8 cellular contexts compared by ENCODE assay signal in genomic region chr19:16076958-16077611, GRCh38. TPM values are rescaled to one million over a fixed set of nuclear protein-coding genes. Genes with fewer than 3 reads are reported as not detected.
A peak's percentile ranks its signal among the peaks of the same experiment; 100 is the strongest.
DNase-seq lines count a peak whose midpoint lies in the region; ATAC-seq and TF ChIP-seq lines count a peak whose summit lies in the region.

No MANE protein-coding gene starts in this region.

- no peak for TF ChIP-seq CTCF in NB4 (IDR thresholded peaks at IDR 0.05; ENCODE audit: low read depth, low read length)
- no peak for TF ChIP-seq CTCF in cardiac muscle cell (IDR thresholded peaks at IDR 0.05; ENCODE audit: low read depth, low read length)

- H3K4me3 ChIP-seq in NB4 (ENCODE audit: low read depth, low read length) (peak overlapping the region; percentile 89), cardiac muscle cell (peak overlapping the region; percentile 86)

- no peak for ATAC-seq in GM21723 (IDR thresholded peaks at IDR 0.05; ENCODE audit: unreplicated experiment)
- no peak for ATAC-seq in GM18868 (IDR thresholded peaks at IDR 0.05; ENCODE audit: unreplicated experiment)

- intact Hi-C loops in posterior cingulate gyrus (cut with DNase I): loop anchor here (2.0 kb wide), 1 partner anchor 34 kb away; the partner anchor contains the start of gene RAB8A

- no peaks in the 10 kb centered on the region for H3K9me3 ChIP-seq in cardiac muscle cell (ENCODE audit: low read depth)

- no peak for TF ChIP-seq POLR2A in NB4 (IDR thresholded peaks at IDR 0.05; ENCODE audit: extremely low read depth, insufficient read length)

- H3K4me1 ChIP-seq in cardiac muscle cell (ENCODE audit: low read depth): peaks cover 20% of the 10 kb centered on the region

- no peaks in the 10 kb centered on the region for H3K27me3 ChIP-seq in cardiac muscle cell

- in situ Hi-C loops in G401 (cut with HindIII; ENCODE audit: low sequenced_read_pairs): no loop called here

- peak; percentile 69 for DNase-seq in G401 (ENCODE audit: low spot score)
- DNase-seq in NB4 (ENCODE audit: low read depth): peak; percentile 71
- peak; percentile 35 for DNase-seq in activated naive CD4-positive, alpha-beta T cell treated with anti-CD3 and anti-CD28 coated beads, Interleukin-2, amount 50 U/mL, for 16 hours
- DNase-seq in cardiac muscle cell (ENCODE audit: low read depth in 1 of 2, low spot score in 1 of 2): peak; percentile 55 to 66
- peak in 9 of 10 donors; percentile 44 to 88 (median 56) for DNase-seq in posterior cingulate gyrus
- DNase-seq in NCI-H1048 (lab: John Stamatoyannopoulos, UW): no peak

- H3K27ac ChIP-seq in cardiac muscle cell: peak overlapping the region; percentile 99

- H3K36me3 ChIP-seq in cardiac muscle cell: peaks cover 10% of the 10 kb centered on the region

RNA-seq across cellular contexts. Expression of gene TPM4, which starts 0.8 kb away (rescaled TPM):
- total RNA-seq in G401 (2014; rRNA removed; shearing (Covaris generic)): 367 and 385 TPM in 2 replicates
- 184 and 268 TPM in 2 replicates for total RNA-seq in cardiac muscle cell
- 118 and 120 TPM in 2 replicates for polyA plus RNA-seq in cardiac muscle cell

RNA-seq across cellular contexts. Expression of gene RAB8A, which starts 34.6 kb away (rescaled TPM):
- total RNA-seq in G401 (2014; rRNA removed; shearing (Covaris generic)): 92.9 and 111 TPM in 2 replicates
- 38.2 and 52.0 TPM in 2 replicates for total RNA-seq in cardiac muscle cell
- 87.3 and 93.8 TPM in 2 replicates for polyA plus RNA-seq in cardiac muscle cell
